1 cellular context compared by ENCODE assay signal in the genomic region with DNA sequence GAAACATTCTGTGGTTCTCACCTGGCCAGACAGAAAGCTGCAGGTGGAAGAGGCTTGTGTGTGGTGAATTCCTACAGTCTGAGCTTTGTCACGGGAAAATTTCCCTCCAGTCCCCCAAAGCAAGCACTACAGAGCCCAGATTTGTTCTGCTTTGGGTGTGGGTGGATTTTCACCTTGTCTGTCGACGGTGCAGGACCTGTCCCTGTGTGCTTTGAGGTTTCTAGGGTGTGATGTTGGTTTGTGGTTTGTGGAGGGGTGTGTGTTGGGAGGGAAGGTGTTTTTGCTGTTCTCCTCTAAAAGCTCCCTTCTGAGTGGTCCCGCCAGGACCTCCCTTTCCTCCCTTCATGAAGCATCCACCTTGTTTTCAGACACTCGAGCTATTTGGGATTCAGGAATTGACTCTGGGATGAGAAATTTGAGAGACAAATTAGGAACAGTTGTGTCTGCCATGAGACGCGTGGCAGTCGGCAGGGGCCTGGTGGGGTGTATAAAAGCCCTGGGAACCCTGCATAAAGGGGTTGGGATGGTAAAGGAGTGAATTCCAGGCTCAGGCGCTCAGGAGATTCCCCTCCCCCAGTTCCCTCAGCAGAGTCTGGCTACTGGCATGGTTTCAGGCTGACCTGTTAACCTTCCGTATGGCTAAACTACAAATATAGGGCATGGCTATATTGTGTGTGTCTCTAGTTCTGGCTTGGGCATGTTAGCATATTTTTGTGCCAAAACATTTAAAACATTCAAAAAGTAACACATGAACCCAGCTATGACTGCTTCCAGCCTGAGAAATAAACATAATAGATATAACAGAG.
TF ChIP-seq lines count a peak whose summit lies in the region.

No MANE protein-coding gene starts in this region.

TF ChIP-seq in GM12878, 131 proteins besides CTCF, POLR2A, EP300 and RAD21 (continued from another document and continues in another):
- TF ChIP-seq, protein P1, sequence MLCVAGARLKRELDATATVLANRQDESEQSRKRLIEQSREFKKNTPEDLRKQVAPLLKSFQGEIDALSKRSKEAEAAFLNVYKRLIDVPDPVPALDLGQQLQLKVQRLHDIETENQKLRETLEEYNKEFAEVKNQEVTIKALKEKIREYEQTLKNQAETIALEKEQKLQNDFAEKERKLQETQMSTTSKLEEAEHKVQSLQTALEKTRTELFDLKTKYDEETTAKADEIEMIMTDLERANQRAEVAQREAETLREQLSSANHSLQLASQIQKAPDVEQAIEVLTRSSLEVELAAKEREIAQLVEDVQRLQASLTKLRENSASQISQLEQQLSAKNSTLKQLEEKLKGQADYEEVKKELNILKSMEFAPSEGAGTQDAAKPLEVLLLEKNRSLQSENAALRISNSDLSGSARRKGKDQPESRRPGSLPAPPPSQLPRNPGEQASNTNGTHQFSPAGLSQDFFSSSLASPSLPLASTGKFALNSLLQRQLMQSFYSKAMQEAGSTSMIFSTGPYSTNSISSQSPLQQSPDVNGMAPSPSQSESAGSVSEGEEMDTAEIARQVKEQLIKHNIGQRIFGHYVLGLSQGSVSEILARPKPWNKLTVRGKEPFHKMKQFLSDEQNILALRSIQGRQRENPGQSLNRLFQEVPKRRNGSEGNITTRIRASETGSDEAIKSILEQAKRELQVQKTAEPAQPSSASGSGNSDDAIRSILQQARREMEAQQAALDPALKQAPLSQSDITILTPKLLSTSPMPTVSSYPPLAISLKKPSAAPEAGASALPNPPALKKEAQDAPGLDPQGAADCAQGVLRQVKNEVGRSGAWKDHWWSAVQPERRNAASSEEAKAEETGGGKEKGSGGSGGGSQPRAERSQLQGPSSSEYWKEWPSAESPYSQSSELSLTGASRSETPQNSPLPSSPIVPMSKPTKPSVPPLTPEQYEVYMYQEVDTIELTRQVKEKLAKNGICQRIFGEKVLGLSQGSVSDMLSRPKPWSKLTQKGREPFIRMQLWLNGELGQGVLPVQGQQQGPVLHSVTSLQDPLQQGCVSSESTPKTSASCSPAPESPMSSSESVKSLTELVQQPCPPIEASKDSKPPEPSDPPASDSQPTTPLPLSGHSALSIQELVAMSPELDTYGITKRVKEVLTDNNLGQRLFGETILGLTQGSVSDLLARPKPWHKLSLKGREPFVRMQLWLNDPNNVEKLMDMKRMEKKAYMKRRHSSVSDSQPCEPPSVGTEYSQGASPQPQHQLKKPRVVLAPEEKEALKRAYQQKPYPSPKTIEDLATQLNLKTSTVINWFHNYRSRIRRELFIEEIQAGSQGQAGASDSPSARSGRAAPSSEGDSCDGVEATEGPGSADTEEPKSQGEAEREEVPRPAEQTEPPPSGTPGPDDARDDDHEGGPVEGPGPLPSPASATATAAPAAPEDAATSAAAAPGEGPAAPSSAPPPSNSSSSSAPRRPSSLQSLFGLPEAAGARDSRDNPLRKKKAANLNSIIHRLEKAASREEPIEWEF (IDR thresholded peaks at IDR 0.05; ENCODE audit: insufficient replicate concordance, low read depth, low read length), result no peak
- TF ChIP-seq RCOR1 (conservative IDR thresholded peaks at IDR 0.05; ENCODE audit: low read depth, low read length) (no peak), CREB1 (IDR thresholded peaks at IDR 0.05; ENCODE audit: low read depth) (0 out of 2 replicates have a peak, but pooled peaks have one; percentile 13), IRF3 (IDR thresholded peaks at IDR 0.05) (no peak), FOS (IDR thresholded peaks at IDR 0.05; ENCODE audit: borderline replicate concordance, extremely low read depth, insufficient read length) (no peak), NFXL1 (IDR thresholded peaks at IDR 0.05; ENCODE audit: borderline replicate concordance) (no peak), ZNF24 (IDR thresholded peaks at IDR 0.05) (no peak), TCF12 (IDR thresholded peaks at IDR 0.05; ENCODE audit: low read depth, low read length) (0 out of 2 replicates have a peak, but pooled peaks have one; percentile 48), ZBED1 (IDR thresholded peaks at IDR 0.05; ENCODE audit: borderline replicate concordance) (no peak), RELB (IDR thresholded peaks at IDR 0.05; ENCODE audit: low read depth) (peak; percentile 84), CBX5 (IDR thresholded peaks at IDR 0.05; ENCODE audit: low read depth) (no peak), SMARCA5 (IDR thresholded peaks at IDR 0.05) (no peak), TAF1 (IDR thresholded peaks at IDR 0.05; ENCODE audit: borderline replicate concordance, low read depth, low read length) (no peak), JUND (IDR thresholded peaks at IDR 0.05; ENCODE audit: low read depth, low read length) (no peak), BCL11A (IDR thresholded peaks at IDR 0.05; ENCODE audit: low read depth, low read length) (peak; percentile 49; the same call in 1 of the 2 replicates), SMC3 (IDR thresholded peaks at IDR 0.05; ENCODE audit: borderline replicate concordance, low read length) (no peak), STAT1 (conservative IDR thresholded peaks at IDR 0.05) (no peak), SUPT20H (IDR thresholded peaks at IDR 0.05; ENCODE audit: borderline replicate concordance, control insufficient read depth, low read depth, low read length) (no peak), BACH1 (IDR thresholded peaks at IDR 0.05; ENCODE audit: borderline replicate concordance) (no peak), IRF4 (IDR thresholded peaks at IDR 0.05; ENCODE audit: low read depth, low read length) (no peak), ZBTB11 (CRISPR knock-in tag; IDR thresholded peaks at IDR 0.05) (no peak), RUNX3 (IDR thresholded peaks at IDR 0.05; ENCODE audit: low read length) (peak; percentile 98), CEBPB (IDR thresholded peaks at IDR 0.05; ENCODE audit: borderline replicate concordance in 1 of 2, low read depth in 2 of 2, low read length in 2 of 2) (no peak), RFX5 (IDR thresholded peaks at IDR 0.05; ENCODE audit: low read depth, low read length) (no peak), NR2F1 (conservative IDR thresholded peaks at IDR 0.05) (no peak), USF2 (IDR thresholded peaks at IDR 0.05; ENCODE audit: borderline replicate concordance, low read depth, low read length) (no peak), SREBF2 (IDR thresholded peaks at IDR 0.05; ENCODE audit: low read length) (no peak), POU2F2 (IDR thresholded peaks at IDR 0.05; ENCODE audit: borderline replicate concordance, low read depth, low read length) (peak; percentile 34; the same call in 1 of the 3 replicates), MTA2 (IDR thresholded peaks at IDR 0.05; ENCODE audit: low read depth) (peak; percentile 57; the same call in 1 of the 2 replicates), IKZF1 (conservative IDR thresholded peaks at IDR 0.05) (no peak; the same call in none of the 2 replicates), MXI1 (IDR thresholded peaks at IDR 0.05; ENCODE audit: low read depth, low read length) (no peak), EZH2 (IDR thresholded peaks at IDR 0.05; ENCODE audit: borderline replicate concordance, control insufficient read depth, low read depth, low read length) (no peak), SMAD5 (IDR thresholded peaks at IDR 0.05; ENCODE audit: low read depth) (no peak), CHD4 (IDR thresholded peaks at IDR 0.05) (no peak), MYC (IDR thresholded peaks at IDR 0.05; ENCODE audit: insufficient read depth, insufficient read length, insufficient replicate concordance, low read length, severe bottlenecking) (no peak), NFIC (IDR thresholded peaks at IDR 0.05; ENCODE audit: low read depth, low read length) (peak; percentile 79)
- TF ChIP-seq, protein P2, sequence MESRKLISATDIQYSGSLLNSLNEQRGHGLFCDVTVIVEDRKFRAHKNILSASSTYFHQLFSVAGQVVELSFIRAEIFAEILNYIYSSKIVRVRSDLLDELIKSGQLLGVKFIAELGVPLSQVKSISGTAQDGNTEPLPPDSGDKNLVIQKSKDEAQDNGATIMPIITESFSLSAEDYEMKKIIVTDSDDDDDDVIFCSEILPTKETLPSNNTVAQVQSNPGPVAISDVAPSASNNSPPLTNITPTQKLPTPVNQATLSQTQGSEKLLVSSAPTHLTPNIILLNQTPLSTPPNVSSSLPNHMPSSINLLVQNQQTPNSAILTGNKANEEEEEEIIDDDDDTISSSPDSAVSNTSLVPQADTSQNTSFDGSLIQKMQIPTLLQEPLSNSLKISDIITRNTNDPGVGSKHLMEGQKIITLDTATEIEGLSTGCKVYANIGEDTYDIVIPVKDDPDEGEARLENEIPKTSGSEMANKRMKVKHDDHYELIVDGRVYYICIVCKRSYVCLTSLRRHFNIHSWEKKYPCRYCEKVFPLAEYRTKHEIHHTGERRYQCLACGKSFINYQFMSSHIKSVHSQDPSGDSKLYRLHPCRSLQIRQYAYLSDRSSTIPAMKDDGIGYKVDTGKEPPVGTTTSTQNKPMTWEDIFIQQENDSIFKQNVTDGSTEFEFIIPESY (IDR thresholded peaks at IDR 0.05), result no peak
- TF ChIP-seq, protein P3, sequence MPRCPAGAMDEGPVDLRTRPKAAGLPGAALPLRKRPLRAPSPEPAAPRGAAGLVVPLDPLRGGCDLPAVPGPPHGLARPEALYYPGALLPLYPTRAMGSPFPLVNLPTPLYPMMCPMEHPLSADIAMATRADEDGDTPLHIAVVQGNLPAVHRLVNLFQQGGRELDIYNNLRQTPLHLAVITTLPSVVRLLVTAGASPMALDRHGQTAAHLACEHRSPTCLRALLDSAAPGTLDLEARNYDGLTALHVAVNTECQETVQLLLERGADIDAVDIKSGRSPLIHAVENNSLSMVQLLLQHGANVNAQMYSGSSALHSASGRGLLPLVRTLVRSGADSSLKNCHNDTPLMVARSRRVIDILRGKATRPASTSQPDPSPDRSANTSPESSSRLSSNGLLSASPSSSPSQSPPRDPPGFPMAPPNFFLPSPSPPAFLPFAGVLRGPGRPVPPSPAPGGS (IDR thresholded peaks at IDR 0.05; ENCODE audit: borderline replicate concordance, insufficient read depth, low read depth, low read length, poor library complexity, severe bottlenecking), result no peak
- TF ChIP-seq, protein P4, sequence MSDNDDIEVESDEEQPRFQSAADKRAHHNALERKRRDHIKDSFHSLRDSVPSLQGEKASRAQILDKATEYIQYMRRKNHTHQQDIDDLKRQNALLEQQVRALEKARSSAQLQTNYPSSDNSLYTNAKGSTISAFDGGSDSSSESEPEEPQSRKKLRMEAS (IDR thresholded peaks at IDR 0.05; ENCODE audit: low read depth, low read length), result peak; percentile 37; the same call in 1 of the 2 replicates
- TF ChIP-seq, protein P5, sequence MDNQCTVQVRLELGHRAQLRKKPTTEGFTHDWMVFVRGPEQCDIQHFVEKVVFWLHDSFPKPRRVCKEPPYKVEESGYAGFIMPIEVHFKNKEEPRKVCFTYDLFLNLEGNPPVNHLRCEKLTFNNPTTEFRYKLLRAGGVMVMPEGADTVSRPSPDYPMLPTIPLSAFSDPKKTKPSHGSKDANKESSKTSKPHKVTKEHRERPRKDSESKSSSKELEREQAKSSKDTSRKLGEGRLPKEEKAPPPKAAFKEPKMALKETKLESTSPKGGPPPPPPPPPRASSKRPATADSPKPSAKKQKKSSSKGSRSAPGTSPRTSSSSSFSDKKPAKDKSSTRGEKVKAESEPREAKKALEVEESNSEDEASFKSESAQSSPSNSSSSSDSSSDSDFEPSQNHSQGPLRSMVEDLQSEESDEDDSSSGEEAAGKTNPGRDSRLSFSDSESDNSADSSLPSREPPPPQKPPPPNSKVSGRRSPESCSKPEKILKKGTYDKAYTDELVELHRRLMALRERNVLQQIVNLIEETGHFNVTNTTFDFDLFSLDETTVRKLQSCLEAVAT (IDR thresholded peaks at IDR 0.05), result peak; percentile 95
